Comparison of ENCODE assay signal across 1 cellular context in genomic region chr1:184973308-184974085, GRCh38.
TF ChIP-seq lines count a peak whose summit lies in the region.

No MANE protein-coding gene starts in this region.

TF ChIP-seq in H1, 55 proteins besides CTCF, POLR2A, EP300 and RAD21:
- TF ChIP-seq, protein P1, sequence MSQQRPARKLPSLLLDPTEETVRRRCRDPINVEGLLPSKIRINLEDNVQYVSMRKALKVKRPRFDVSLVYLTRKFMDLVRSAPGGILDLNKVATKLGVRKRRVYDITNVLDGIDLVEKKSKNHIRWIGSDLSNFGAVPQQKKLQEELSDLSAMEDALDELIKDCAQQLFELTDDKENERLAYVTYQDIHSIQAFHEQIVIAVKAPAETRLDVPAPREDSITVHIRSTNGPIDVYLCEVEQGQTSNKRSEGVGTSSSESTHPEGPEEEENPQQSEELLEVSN (IDR thresholded peaks at IDR 0.05): peak; percentile 76
- TF ChIP-seq SUZ12 (IDR thresholded peaks at IDR 0.05; ENCODE audit: low read length) (no peak), CEBPB (IDR thresholded peaks at IDR 0.05; ENCODE audit: low read depth, low read length) (peak; percentile 73), SIRT6 (IDR thresholded peaks at IDR 0.05; ENCODE audit: low read length) (no peak), TBP (IDR thresholded peaks at IDR 0.05; ENCODE audit: low read depth, low read length) (peak; percentile 41; the same call in 1 of the 2 replicates), EGR1 (IDR thresholded peaks at IDR 0.05; ENCODE audit: borderline replicate concordance, low read depth, low read length) (peak; percentile 69; the same call in 1 of the 2 replicates), ASH2L (IDR thresholded peaks at IDR 0.05; ENCODE audit: low read length) (peak; percentile 53), ATF2 (IDR thresholded peaks at IDR 0.05; ENCODE audit: low read length) (0 out of 2 replicates have a peak, but pooled peaks have one; percentile 56), PHF8 (conservative IDR thresholded peaks at IDR 0.05; ENCODE audit: low read depth, low read length) (peak; percentile 57), EZH2 (IDR thresholded peaks at IDR 0.05; ENCODE audit: low read depth, low read length, severe bottlenecking) (peak; percentile 51), SIN3A (conservative IDR thresholded peaks at IDR 0.05 in 1 of 2, IDR thresholded peaks at IDR 0.05 in 1 of 2; ENCODE audit: low read depth in 1 of 2, low read length in 2 of 2) (0 out of 4 replicates have a peak, but pooled peaks of 1 of the 2 experiments have one; percentile 17), RNF2 (IDR thresholded peaks at IDR 0.05; ENCODE audit: borderline replicate concordance, low read depth, low read length, missing control alignments, poor library complexity, severe bottlenecking) (no peak)
- TF ChIP-seq, protein P2, sequence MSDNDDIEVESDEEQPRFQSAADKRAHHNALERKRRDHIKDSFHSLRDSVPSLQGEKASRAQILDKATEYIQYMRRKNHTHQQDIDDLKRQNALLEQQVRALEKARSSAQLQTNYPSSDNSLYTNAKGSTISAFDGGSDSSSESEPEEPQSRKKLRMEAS (IDR thresholded peaks at IDR 0.05): peak; percentile 26; the same call in 1 of the 2 replicates
